11 cellular contexts compared by ENCODE assay signal in the genomic region with DNA sequence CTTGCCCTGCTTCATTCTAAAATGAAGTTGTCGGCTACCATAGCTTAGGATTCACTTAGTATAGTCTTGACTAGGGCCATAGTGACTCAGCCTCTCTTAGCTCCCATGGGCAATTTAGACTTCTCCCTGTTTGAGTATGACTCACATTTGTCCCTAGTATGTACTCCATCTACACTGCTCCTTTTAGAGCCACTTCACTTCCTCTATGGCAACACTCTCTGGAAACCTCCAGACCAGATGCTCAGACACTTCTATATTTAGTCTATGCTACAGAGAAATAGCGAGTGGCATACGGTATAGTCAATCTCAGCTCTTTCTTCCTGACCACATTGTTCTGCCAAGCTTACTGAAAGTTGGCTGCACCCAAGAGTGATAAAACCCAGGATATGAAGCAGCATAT. TPM values are rescaled to one million over a fixed set of nuclear protein-coding genes. Genes with fewer than 3 reads are reported as not detected.
DNase-seq lines count a peak whose midpoint lies in the region; ATAC-seq and TF ChIP-seq lines count a peak whose summit lies in the region.
"Had no signal": no experiment of that assay in that cellular context is flagged by ENCODE, and none has a peak within 500 bp of the region (broad histone marks: within the 10 kb centered on the region; RNA-seq: fewer than 3 reads in every experiment).

No MANE protein-coding gene starts in this region.

- H3K27me3 Mint-ChIP-seq in progenitor cell of endocrine pancreas, result peaks cover 36% of the 10 kb centered on the region

- DNase-seq in AML-193 (lab: John Stamatoyannopoulos, UW), result peak; percentile 80 to 89
- peak; percentile 98 for DNase-seq in MV-4-11 (lab: John Stamatoyannopoulos, UW)
- peak; percentile 62 to 71 for DNase-seq in cerebellar nuclear complex (lab: John Stamatoyannopoulos, UW)
- no peak for DNase-seq in left lobe of liver (ENCODE audit: low spot score)
- no peak for DNase-seq in stimulated activated CD4-positive, alpha-beta T cell treated with anti-CD3 and anti-CD28 coated beads, Interleukin-15, amount 100 ng/mL, for 24 hours
- DNase-seq in progenitor cell of endocrine pancreas (ENCODE audit: low spot score, unreplicated experiment), result no peak
- DNase-seq: NCI-H2081 had no signal

- H3K9me3 Mint-ChIP-seq in progenitor cell of endocrine pancreas (ENCODE audit: low read depth), result no peaks in the 10 kb centered on the region

- H3K27ac Mint-ChIP-seq in progenitor cell of endocrine pancreas, result no peak overlapping the region

- TF ChIP-seq CTCF in progenitor cell of endocrine pancreas (IDR thresholded peaks at IDR 0.05; ENCODE audit: unreplicated experiment), result no peak

- no peak overlapping the region for H3K4me3 Mint-ChIP-seq in progenitor cell of endocrine pancreas (ENCODE audit: low read depth)

- peak; percentile 60 for ATAC-seq in left lobe of liver
- ATAC-seq in HG02678 (IDR thresholded peaks at IDR 0.05; ENCODE audit: unreplicated experiment), result no peak
- no peak for ATAC-seq in HG03521 (IDR thresholded peaks at IDR 0.05; ENCODE audit: unreplicated experiment)

- H3K36me3 Mint-ChIP-seq in progenitor cell of endocrine pancreas (ENCODE audit: insufficient read depth), result no peaks in the 10 kb centered on the region

- H3K4me1 Mint-ChIP-seq in progenitor cell of endocrine pancreas (ENCODE audit: low read depth), result peaks cover 9% of the 10 kb centered on the region

RNA-seq across cellular contexts. Expression of a gene that starts 11.2 kb away (rescaled TPM):
- total RNA-seq in left lobe of liver (not detected), progenitor cell of endocrine pancreas (not detected in 2 replicates)
- total RNA-seq: activated CD8-positive, alpha-beta memory T cell treated with anti-CD3 and anti-CD28 coated beads for 36 hours; glomerular endothelial cell had no signal

RNA-seq across cellular contexts. Expression of a gene that starts 44.6 kb away (rescaled TPM):
- total RNA-seq in left lobe of liver (not detected), progenitor cell of endocrine pancreas (not detected in 2 replicates)
- total RNA-seq: activated CD8-positive, alpha-beta memory T cell treated with anti-CD3 and anti-CD28 coated beads for 36 hours; glomerular endothelial cell had no signal

Comparison
In these comparisons a context has a peak if more than half of its experiments do, and no peak if none do; other contexts are left out.
1. DNase-seq: peak in AML-193 (2 of 2), MV-4-11 (single experiment) and cerebellar nuclear complex (2 of 2); none in left lobe of liver (single experiment), stimulated activated CD4-positive, alpha-beta T cell treated with anti-CD3 and anti-CD28 coated beads, Interleukin-15, amount 100 ng/mL, for 24 hours (single experiment) and progenitor cell of endocrine pancreas (single experiment).